1 cellular context compared by ENCODE assay signal in the genomic region with DNA sequence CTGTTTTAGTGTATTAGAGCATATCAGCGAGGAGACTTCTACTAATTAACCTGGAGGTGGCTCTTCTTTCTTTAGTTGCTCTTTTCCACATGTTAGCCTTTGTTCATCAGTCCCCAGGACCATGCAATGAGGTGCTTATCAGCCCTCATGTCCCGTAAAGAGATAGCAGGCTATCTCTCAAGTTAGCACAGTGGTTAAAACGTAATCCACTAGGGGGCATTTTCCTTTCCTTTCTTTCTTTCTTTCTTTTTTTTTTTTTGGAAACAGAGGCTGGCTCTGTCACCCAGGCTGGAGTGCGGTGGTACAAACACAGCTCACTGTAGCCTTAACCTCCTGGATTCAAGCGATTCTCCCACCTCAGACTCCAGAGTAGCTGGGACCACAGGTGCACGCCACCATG. TPM values are rescaled to one million over a fixed set of nuclear protein-coding genes. Genes with fewer than 3 reads are reported as not detected.
"Had no signal": no experiment of that assay in that cellular context is flagged by ENCODE, and none has a peak within 500 bp of the region (broad histone marks: within the 10 kb centered on the region; RNA-seq: fewer than 3 reads in every experiment).

No MANE protein-coding gene starts in this region.

RNA-seq across cellular contexts. Expression of a gene that starts 4.3 kb away (rescaled TPM):
- total RNA-seq: SJSA1 had no signal
